1 cellular context compared by ENCODE assay signal in the genomic region with DNA sequence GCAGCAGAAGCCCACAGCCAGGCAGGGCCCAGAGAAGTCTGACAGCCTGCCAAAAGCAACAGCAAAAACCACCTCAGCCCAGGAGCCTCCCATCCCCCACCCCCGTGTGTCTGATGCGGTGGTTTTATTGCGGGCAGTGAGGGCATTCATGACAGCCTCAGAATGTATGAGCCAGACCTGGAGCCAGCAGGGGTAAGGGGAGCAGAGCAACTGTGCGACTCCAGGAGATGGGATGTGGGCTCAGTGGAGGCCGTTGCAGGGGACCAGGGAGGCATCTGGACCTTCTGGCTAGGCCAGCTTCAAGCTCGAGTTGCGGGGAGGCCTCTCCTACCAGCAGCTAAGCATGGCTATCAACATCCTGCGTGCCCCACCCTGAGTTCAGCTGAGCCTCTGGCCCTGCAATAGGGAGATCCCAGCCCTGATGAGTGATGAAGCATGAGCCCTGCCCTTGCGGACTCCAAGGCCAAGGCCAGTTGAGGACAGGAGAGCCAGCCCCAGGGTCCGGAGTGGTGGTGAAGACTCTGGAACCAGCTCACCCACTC.
TF ChIP-seq lines count a peak whose summit lies in the region.

No MANE protein-coding gene starts in this region.

TF ChIP-seq in HEK293, 187 proteins besides CTCF, POLR2A, EP300 and RAD21 (continued from another document):
- TF ChIP-seq, protein P1, sequence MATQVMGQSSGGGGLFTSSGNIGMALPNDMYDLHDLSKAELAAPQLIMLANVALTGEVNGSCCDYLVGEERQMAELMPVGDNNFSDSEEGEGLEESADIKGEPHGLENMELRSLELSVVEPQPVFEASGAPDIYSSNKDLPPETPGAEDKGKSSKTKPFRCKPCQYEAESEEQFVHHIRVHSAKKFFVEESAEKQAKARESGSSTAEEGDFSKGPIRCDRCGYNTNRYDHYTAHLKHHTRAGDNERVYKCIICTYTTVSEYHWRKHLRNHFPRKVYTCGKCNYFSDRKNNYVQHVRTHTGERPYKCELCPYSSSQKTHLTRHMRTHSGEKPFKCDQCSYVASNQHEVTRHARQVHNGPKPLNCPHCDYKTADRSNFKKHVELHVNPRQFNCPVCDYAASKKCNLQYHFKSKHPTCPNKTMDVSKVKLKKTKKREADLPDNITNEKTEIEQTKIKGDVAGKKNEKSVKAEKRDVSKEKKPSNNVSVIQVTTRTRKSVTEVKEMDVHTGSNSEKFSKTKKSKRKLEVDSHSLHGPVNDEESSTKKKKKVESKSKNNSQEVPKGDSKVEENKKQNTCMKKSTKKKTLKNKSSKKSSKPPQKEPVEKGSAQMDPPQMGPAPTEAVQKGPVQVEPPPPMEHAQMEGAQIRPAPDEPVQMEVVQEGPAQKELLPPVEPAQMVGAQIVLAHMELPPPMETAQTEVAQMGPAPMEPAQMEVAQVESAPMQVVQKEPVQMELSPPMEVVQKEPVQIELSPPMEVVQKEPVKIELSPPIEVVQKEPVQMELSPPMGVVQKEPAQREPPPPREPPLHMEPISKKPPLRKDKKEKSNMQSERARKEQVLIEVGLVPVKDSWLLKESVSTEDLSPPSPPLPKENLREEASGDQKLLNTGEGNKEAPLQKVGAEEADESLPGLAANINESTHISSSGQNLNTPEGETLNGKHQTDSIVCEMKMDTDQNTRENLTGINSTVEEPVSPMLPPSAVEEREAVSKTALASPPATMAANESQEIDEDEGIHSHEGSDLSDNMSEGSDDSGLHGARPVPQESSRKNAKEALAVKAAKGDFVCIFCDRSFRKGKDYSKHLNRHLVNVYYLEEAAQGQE (tag by site-specific recombination; IDR thresholded peaks at IDR 0.05), result no peak
- TF ChIP-seq ZNF785 (tag by site-specific recombination; IDR thresholded peaks at IDR 0.05) (no peak), ZNF544 (tag by site-specific recombination; IDR thresholded peaks at IDR 0.05) (no peak), ZNF76 (tag by site-specific recombination; IDR thresholded peaks at IDR 0.05; ENCODE audit: borderline replicate concordance, low read depth) (no peak), ZNF558 (tag by site-specific recombination; IDR thresholded peaks at IDR 0.05) (no peak), ZNF302 (tag by site-specific recombination; IDR thresholded peaks at IDR 0.05; ENCODE audit: low read depth) (no peak), KLF7 (tag by site-specific recombination; IDR thresholded peaks at IDR 0.05; ENCODE audit: borderline replicate concordance) (no peak), ZNF560 (tag by site-specific recombination; IDR thresholded peaks at IDR 0.05; ENCODE audit: borderline replicate concordance) (no peak), ZNF354C (tag by site-specific recombination; IDR thresholded peaks at IDR 0.05; ENCODE audit: borderline replicate concordance, low read depth) (no peak), GLIS2 (tag by site-specific recombination; IDR thresholded peaks at IDR 0.05) (peak; percentile 61), ZNF48 (tag by site-specific recombination; IDR thresholded peaks at IDR 0.05) (no peak), SALL2 (tag by site-specific recombination; IDR thresholded peaks at IDR 0.05; ENCODE audit: borderline replicate concordance) (no peak)
- TF ChIP-seq, protein P2, sequence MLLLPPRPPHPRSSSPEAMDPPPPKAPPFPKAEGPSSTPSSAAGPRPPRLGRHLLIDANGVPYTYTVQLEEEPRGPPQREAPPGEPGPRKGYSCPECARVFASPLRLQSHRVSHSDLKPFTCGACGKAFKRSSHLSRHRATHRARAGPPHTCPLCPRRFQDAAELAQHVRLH (tag by site-specific recombination; IDR thresholded peaks at IDR 0.05), result peak; percentile 54; the same call in 1 of the 2 replicates
- TF ChIP-seq, protein P3, sequence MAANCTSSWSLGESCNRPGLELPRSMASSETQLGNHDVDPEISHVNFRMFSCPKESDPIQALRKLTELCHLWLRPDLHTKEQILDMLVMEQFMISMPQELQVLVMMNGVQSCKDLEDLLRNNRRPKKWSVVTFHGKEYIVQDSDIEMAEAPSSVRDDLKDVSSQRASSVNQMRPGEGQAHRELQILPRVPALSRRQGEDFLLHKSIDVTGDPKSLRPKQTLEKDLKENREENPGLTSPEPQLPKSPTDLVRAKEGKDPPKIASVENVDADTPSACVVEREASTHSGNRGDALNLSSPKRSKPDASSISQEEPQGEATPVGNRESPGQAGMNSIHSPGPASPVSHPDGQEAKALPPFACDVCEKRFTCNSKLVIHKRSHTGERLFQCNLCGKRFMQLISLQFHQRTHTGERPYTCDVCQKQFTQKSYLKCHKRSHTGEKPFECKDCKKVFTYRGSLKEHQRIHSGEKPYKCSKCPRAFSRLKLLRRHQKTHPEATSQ (tag by site-specific recombination; IDR thresholded peaks at IDR 0.05), result no peak
